Comparison of ENCODE assay signal across 27 cellular contexts in the genomic region with DNA sequence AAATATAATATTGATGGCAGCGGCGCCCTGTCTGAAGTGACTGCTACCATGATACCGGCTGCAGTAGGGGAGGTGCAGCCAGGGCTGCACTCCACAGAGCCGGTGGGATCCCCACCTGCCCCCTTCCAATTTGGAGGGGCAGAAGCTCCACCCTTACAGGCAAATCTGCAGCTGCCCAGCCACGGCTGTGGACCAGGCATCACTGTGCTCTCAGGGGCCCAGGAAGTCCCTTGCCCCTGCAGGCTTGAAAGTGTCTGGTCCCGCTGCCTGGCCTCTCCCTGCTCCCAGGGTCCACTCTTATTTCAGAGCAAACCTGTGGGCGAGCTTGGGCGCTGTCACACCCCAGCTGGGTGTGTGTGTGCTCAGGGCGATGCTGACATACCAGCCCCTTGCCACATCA.
"Had no signal": no experiment of that assay in that cellular context is flagged by ENCODE, and none has a peak within 500 bp of the region (broad histone marks: within the 10 kb centered on the region; RNA-seq: fewer than 3 reads in every experiment).

No MANE protein-coding gene starts in this region.

- H3K4me1 ChIP-seq: esophagus squamous epithelium, heart right ventricle, left ventricle myocardium inferior, lower lobe of right lung, stomach, testis, tibial artery, upper lobe of right lung, uterus had no signal

- DNase-seq: cerebellar nuclear complex; cortex of kidney; effector memory CD8-positive, alpha-beta T cell; erythroblast; esophagus squamous epithelium; foreskin melanocyte; glutamatergic neuron; heart right ventricle; hippocampal formation; kidney glomerular epithelial cell; left colon; left ventricle myocardium inferior; lower lobe of right lung; naive thymus-derived CD8-positive, alpha-beta T cell; nephron progenitor cell; occipital lobe; ovary; stimulated activated CD4-positive, alpha-beta T cell treated with anti-CD3 and anti-CD28 coated beads, Interleukin-4, amount 100 ng/mL, for 4 hours; stimulated activated naive B cell treated with anti-CD40 and anti-IgM and Interleukin-4, amounts not matched to agents 10 μg/mL and 1 μg/mL and 100 μg/mL, for 72 hours; stomach; testis; tibial artery; upper lobe of right lung; uterus had no signal

- H3K27me3 ChIP-seq: esophagus squamous epithelium, heart right ventricle, ovary, stomach, testis, tibial artery, upper lobe of right lung, uterus had no signal

- H3K9me3 ChIP-seq: esophagus squamous epithelium, left ventricle myocardium inferior, lower lobe of right lung, ovary, stomach, testis, tibial artery, upper lobe of right lung, uterus had no signal

- H3K36me3 ChIP-seq: esophagus squamous epithelium, heart right ventricle, left ventricle myocardium inferior, lower lobe of right lung, ovary, stomach, tibial artery, upper lobe of right lung, uterus had no signal

- H3K4me3 ChIP-seq: esophagus squamous epithelium, heart right ventricle, left ventricle myocardium inferior, lower lobe of right lung, ovary, smooth muscle cell, stomach, testis, tibial artery, upper lobe of right lung, uterus had no signal

- H3K27ac ChIP-seq: esophagus squamous epithelium, heart right ventricle, left ventricle myocardium inferior, lower lobe of right lung, ovary, stomach, testis, tibial artery, upper lobe of right lung, uterus had no signal

- FAIRE-seq: endometrium, islet of Langerhans had no signal

- H3K4me2 ChIP-seq: smooth muscle cell had no signal
